ENCODE assay signal across 22 cellular contexts in genomic region chr10:119634219-119634544, GRCh38. TPM values are rescaled to one million over a fixed set of nuclear protein-coding genes. Genes with fewer than 3 reads are reported as not detected.
DNase-seq lines count a peak whose midpoint lies in the region; ATAC-seq and TF ChIP-seq lines count a peak whose summit lies in the region.
"Had no signal": no experiment of that assay in that cellular context is flagged by ENCODE, and none has a peak within 500 bp of the region (broad histone marks: within the 10 kb centered on the region; RNA-seq: fewer than 3 reads in every experiment).

No MANE protein-coding gene starts in this region.

- H3K9me3 Mint-ChIP-seq in endothelial cell (ENCODE audit: unreplicated experiment) = no peaks in the 10 kb centered on the region
- H3K9me3 Mint-ChIP-seq: T-helper 2 cell treated with Interferon-gamma antibody and Interleukin-4, amounts not matched to agents 5 μg/mL and 100 μg/mL, for 36 hours had no signal

- H3K4me3 ChIP-seq in HCT116 (replicated peaks in 1 of 2; ENCODE audit: low read depth in 1 of 2, low read length in 2 of 2) (no peak overlapping the region), SK-N-MC (no peak overlapping the region), fibroblast of the aortic adventitia (ENCODE audit: low read depth, low read length) (no peak overlapping the region), testis (no peak overlapping the region)
- H3K4me3 ChIP-seq: colonic mucosa, tibial artery had no signal

- H3K36me3 Mint-ChIP-seq in endothelial cell (ENCODE audit: low read depth, unreplicated experiment) = no peaks in the 10 kb centered on the region
- H3K36me3 Mint-ChIP-seq: activated CD8-positive, alpha-beta memory T cell treated with anti-CD3 and anti-CD28 coated beads, Interleukin-2, amount 10 ng/mL, durations not matched to agents 7 days and 5 days had no signal

- no peak overlapping the region for H3K27ac ChIP-seq in HCT116 (ENCODE audit: low read depth, low read length)
- H3K27ac ChIP-seq in SK-N-MC = 0 out of 2 replicates have a peak overlapping the region, but pooled peaks have one; percentile 36
- peak overlapping the region in 1 of 2 donors; percentile 53 for H3K27ac ChIP-seq in testis
- H3K27ac ChIP-seq: colonic mucosa, tibial artery had no signal

- no peak for ATAC-seq in HCT116
- ATAC-seq in GM18505 (IDR thresholded peaks at IDR 0.05; ENCODE audit: unreplicated experiment) = no peak
- ATAC-seq: activated CD8-positive, alpha-beta memory T cell treated with anti-CD3 and anti-CD28 coated beads, Interleukin-2, amount 10 ng/mL, durations not matched to agents 7 days and 5 days had no signal

- H3K36me3 ChIP-seq in HCT116 (ENCODE audit: control insufficient read depth in 1 of 2, insufficient read depth in 2 of 2, low read length in 2 of 2) = no peaks in the 10 kb centered on the region
- H3K36me3 ChIP-seq in SK-N-MC (ENCODE audit: insufficient read depth, low read length) = no peaks in the 10 kb centered on the region
- no peaks in the 10 kb centered on the region for H3K36me3 ChIP-seq in testis (ENCODE audit: low read depth, missing control alignments)
- H3K36me3 ChIP-seq: colonic mucosa, tibial artery had no signal

- H3K9me2 ChIP-seq in HCT116 (ENCODE audit: insufficient read depth) = no peaks in the 10 kb centered on the region

- RAD21 ChIA-PET in HCT116 (lab: Charles Lee; ENCODE audit: low non-redundant PET in 1 of 2, low total read pairs in 2 of 2, uncharacterized antibody in 2 of 2, unreplicated experiment in 2 of 2) = no interaction called here

- H3K27ac Mint-ChIP-seq in endothelial cell (ENCODE audit: unreplicated experiment) = no peak overlapping the region
- H3K27ac Mint-ChIP-seq: activated CD8-positive, alpha-beta memory T cell treated with anti-CD3 and anti-CD28 coated beads, Interleukin-2, amount 10 ng/mL, durations not matched to agents 7 days and 5 days; T-helper 2 cell treated with Interferon-gamma antibody and Interleukin-4, amounts not matched to agents 5 μg/mL and 100 μg/mL, for 36 hours had no signal

- no peak overlapping the region for H2AFZ ChIP-seq in HCT116 (ENCODE audit: low read depth, low read length, poor library complexity, severe bottlenecking)

- H3K79me2 ChIP-seq in HCT116 (ENCODE audit: insufficient read depth, low read length) = no peaks in the 10 kb centered on the region

- no peaks in the 10 kb centered on the region for H3K27me3 Mint-ChIP-seq in endothelial cell (ENCODE audit: unreplicated experiment)
- H3K27me3 Mint-ChIP-seq: activated CD8-positive, alpha-beta memory T cell treated with anti-CD3 and anti-CD28 coated beads, Interleukin-2, amount 10 ng/mL, durations not matched to agents 7 days and 5 days had no signal

- TF ChIP-seq POLR2A in HCT116 (IDR thresholded peaks at IDR 0.05; ENCODE audit: borderline replicate concordance, extremely low read depth, insufficient read depth, insufficient read length) (no peak), testis (IDR thresholded peaks at IDR 0.05) (no peak), GM18505 (IDR thresholded peaks at IDR 0.05; ENCODE audit: borderline replicate concordance, extremely low read depth, insufficient read depth, insufficient read length) (no peak)

- intact Hi-C loops in HCT116 (cut with micrococcal nuclease) (no loop called here), testis (cut with DNase I; ENCODE audit: low total_unique reads) (no loop called here)

- H3K9me3 ChIP-seq in HCT116 (ENCODE audit: control insufficient read depth in 1 of 2, insufficient read depth in 1 of 2, low read depth in 1 of 2, low read length in 2 of 2) (no peaks in the 10 kb centered on the region), SK-N-MC (ENCODE audit: low read depth, low read length) (no peaks in the 10 kb centered on the region), testis (no peaks in the 10 kb centered on the region)
- H3K9me3 ChIP-seq: colonic mucosa, tibial artery had no signal

- POLR2A ChIA-PET in HCT116 (lab: Charles Lee) = no interaction called here

- 36 to 44% methylated on average over 1 of the region's 1 CpG for WGBS in testis, 2 donors

- no peaks in the 10 kb centered on the region for H4K20me1 ChIP-seq in HCT116 (ENCODE audit: insufficient read depth)

- no peaks in the 10 kb centered on the region for H3K4me1 Mint-ChIP-seq in endothelial cell (ENCODE audit: unreplicated experiment)
- H3K4me1 Mint-ChIP-seq: activated CD8-positive, alpha-beta memory T cell treated with anti-CD3 and anti-CD28 coated beads, Interleukin-2, amount 10 ng/mL, durations not matched to agents 7 days and 5 days had no signal

- no peak for DNase-seq in HCT116 (ENCODE audit: low read depth, low spot score)
- no peak for DNase-seq in SK-N-MC (ENCODE audit: low read depth, low spot score)
- DNase-seq in fibroblast of the aortic adventitia (ENCODE audit: low read depth) = peak; percentile 46
- peak; percentile 36 for DNase-seq in testis
- no peak for DNase-seq in NCI-H2107 (lab: John Stamatoyannopoulos, UW)
- no peak for DNase-seq in NCI-H1436 (lab: John Stamatoyannopoulos, UW)
- no peak for DNase-seq in endothelial cell (ENCODE audit: low spot score)
- DNase-seq: activated CD4-positive, CD25-positive, alpha-beta regulatory T cell treated with anti-CD3 and anti-CD28 coated beads, Interleukin-2, amount 50 U/mL, for 72 hours; activated CD8-positive, alpha-beta memory T cell treated with anti-CD3 and anti-CD28 coated beads, Interleukin-2, amount 10 ng/mL, durations not matched to agents 7 days and 5 days; activated effector memory CD4-positive, alpha-beta T cell treated with anti-CD3 and anti-CD28 coated beads, Interleukin-2, amount 50 U/mL, for 16 hours; colonic mucosa; DMS153; kidney glomerular epithelial cell; NCI-H1092; NCI-H2227 treated with DMSO at 0.1 percent for 48 hours; NK-92 treated with Interleukin-12 subunit alpha and Interleukin-12 subunit beta, amount 100 ng/mL, for 24 hours; occipital lobe; SIG-M5; stimulated activated CD4-positive, alpha-beta T cell treated with anti-CD3 and anti-CD28 coated beads, Interleukin-4, amount 100 ng/mL, for 4 hours had no signal

- H3K9ac ChIP-seq in HCT116 (ENCODE audit: low read length) (no peak overlapping the region), SK-N-MC (ENCODE audit: insufficient read length) (no peak overlapping the region)

- TF ChIP-seq CTCF in HCT116 (IDR thresholded peaks at IDR 0.05 in 2 of 3, conservative IDR thresholded peaks at IDR 0.05 in 1 of 3; ENCODE audit: borderline replicate concordance in 1 of 3, insufficient read depth in 1 of 3, low read depth in 2 of 3, low read length in 2 of 3) (no peak), fibroblast of the aortic adventitia (IDR thresholded peaks at IDR 0.05; ENCODE audit: insufficient read depth, low read length) (no peak), testis (IDR thresholded peaks at IDR 0.05) (no peak), endothelial cell (IDR thresholded peaks at IDR 0.05; ENCODE audit: unreplicated experiment) (no peak)

- no peak overlapping the region for H3K4me3 Mint-ChIP-seq in endothelial cell (ENCODE audit: unreplicated experiment)
- H3K4me3 Mint-ChIP-seq: activated CD8-positive, alpha-beta memory T cell treated with anti-CD3 and anti-CD28 coated beads, Interleukin-2, amount 10 ng/mL, durations not matched to agents 7 days and 5 days; T-helper 2 cell treated with Interferon-gamma antibody and Interleukin-4, amounts not matched to agents 5 μg/mL and 100 μg/mL, for 36 hours had no signal

- no peaks in the 10 kb centered on the region for H3K27me3 ChIP-seq in HCT116 (ENCODE audit: insufficient read depth, low read length)
- no peaks in the 10 kb centered on the region for H3K27me3 ChIP-seq in testis
- H3K27me3 ChIP-seq: colonic mucosa had no signal

- no TSS peak for BruUV-seq in HCT116 (replicated peaks; lab: Mats Ljungman, UMichigan)

- no peak overlapping the region for H3K4me2 ChIP-seq in HCT116 (ENCODE audit: low read length)

- H3K4me1 ChIP-seq in HCT116 (ENCODE audit: control insufficient read depth in 1 of 2, insufficient read depth in 2 of 2, low read length in 2 of 2) (no peaks in the 10 kb centered on the region), testis (peaks cover 3% of the 10 kb centered on the region)
- H3K4me1 ChIP-seq: colonic mucosa, tibial artery had no signal

- TF ChIP-seq RAD21 in HCT116 (IDR thresholded peaks at IDR 0.05; ENCODE audit: low read depth) = no peak

- CTCF ChIA-PET in HCT116 (lab: Charles Lee) = no interaction called here

TF ChIP-seq in HCT116, 20 proteins besides CTCF, POLR2A, EP300 and RAD21:
- TF ChIP-seq CEBPB (IDR thresholded peaks at IDR 0.05; ENCODE audit: low read depth) = peak; percentile 21; the same call in 1 of the 2 replicates
- TF ChIP-seq ZBTB33 (IDR thresholded peaks at IDR 0.05; ENCODE audit: extremely low read depth, insufficient replicate concordance, low read length) = no peak

RNA-seq across cellular contexts. Expression of gene BAG3, which starts 17.0 kb away (rescaled TPM):
- 57.0 TPM for total RNA-seq in HCT116 (2021; ENCODE audit: unreplicated experiment)
- 51.9 and 56.4 TPM in 2 replicates for polyA plus RNA-seq in HCT116 (2012)
- 7.8 and 19.2 TPM in 2 replicates for total RNA-seq in fibroblast of the aortic adventitia (ENCODE audit: low replicate concordance)
- total RNA-seq in testis = 10 to 100 TPM; 36.7 to 44.8 TPM
- polyA plus RNA-seq in testis (ENCODE audit: insufficient read depth, low read depth, low replicate concordance) = 50.3 TPM
- 24.6 TPM for total RNA-seq in endothelial cell (ENCODE audit: unreplicated experiment)

RNA-seq across cellular contexts. Expression of gene TIAL1, which starts 37.4 kb away (rescaled TPM):
- 220 TPM for total RNA-seq in HCT116 (2021; ENCODE audit: unreplicated experiment)
- polyA plus RNA-seq in HCT116 (2012) = 94.9 and 112 TPM in 2 replicates
- total RNA-seq in fibroblast of the aortic adventitia (ENCODE audit: low replicate concordance) = 48.7 and 60.1 TPM in 2 replicates
- total RNA-seq in testis = 10 to 100 TPM; 71.0 to 82.3 TPM
- 104 TPM for polyA plus RNA-seq in testis (ENCODE audit: insufficient read depth, low read depth, low replicate concordance)
- total RNA-seq in endothelial cell (ENCODE audit: unreplicated experiment) = 184 TPM

Comparison
In these comparisons a context has a peak if more than half of its experiments do, and no peak if none do; other contexts are left out.
1. DNase-seq: peak in fibroblast of the aortic adventitia (single experiment) and testis (single experiment); none in HCT116 (single experiment), SK-N-MC (single experiment), NCI-H2107 (single experiment), NCI-H1436 (single experiment) and endothelial cell (single experiment).